Comparison of ENCODE assay signal across 8 cellular contexts in genomic region chr12:46268349-46268616, GRCh38. TPM values are rescaled to one million over a fixed set of nuclear protein-coding genes. Genes with fewer than 3 reads are reported as not detected.
DNase-seq lines count a peak whose midpoint lies in the region; ATAC-seq and TF ChIP-seq lines count a peak whose summit lies in the region.

No MANE protein-coding gene starts in this region.

- peak overlapping the region; percentile 87 for H2AFZ ChIP-seq in mammary epithelial cell (ENCODE audit: low read depth, low read length)

- H3K27me3 ChIP-seq in HAP-1 (ENCODE audit: low read depth): no peaks in the 10 kb centered on the region
- H3K27me3 ChIP-seq in mammary epithelial cell (ENCODE audit: insufficient read depth, low read length): no peaks in the 10 kb centered on the region

- no peak for DNase-seq in AG09309 (ENCODE audit: low read depth)
- no peak for DNase-seq in HAP-1 (ENCODE audit: low spot score in 2 of 2)
- peak; percentile 61 for DNase-seq in mammary epithelial cell
- DNase-seq in H4 (ENCODE audit: low spot score): no peak

- dilution Hi-C loops in mammary epithelial cell (cut with HindIII; ENCODE audit: low sequenced_read_pairs): no loop called here

- H3K36me3 ChIP-seq in HAP-1 (replicated peaks) (no peaks in the 10 kb centered on the region), mammary epithelial cell (ENCODE audit: insufficient read depth, low read length) (no peaks in the 10 kb centered on the region), mesodermal cell (ENCODE audit: control insufficient read depth, insufficient read depth, low read length) (peaks cover 4% of the 10 kb centered on the region)

- H3K4me3 ChIP-seq in AG09309 (ENCODE audit: control insufficient read depth, low read depth, low read length) (peak overlapping the region; percentile 81), HAP-1 (peak overlapping the region; percentile 73), mammary epithelial cell (replicated peaks in 1 of 3; ENCODE audit: insufficient read depth in 1 of 3, low read depth in 2 of 3, low read length in 3 of 3) (peak overlapping the region; percentile 51 to 97 (median 95)), mesodermal cell (ENCODE audit: extremely low read depth, insufficient read depth, low read length, poor library complexity, severe bottlenecking) (peak overlapping the region; percentile 89)

- peak overlapping the region; percentile 100 for H3K9ac ChIP-seq in mammary epithelial cell (ENCODE audit: insufficient read depth, low read length)

- in situ Hi-C loops in HAP-1 (cut with MboI; ENCODE audit: low sequenced_read_pairs) (loop anchor here (25.0 kb wide), 1 partner anchor 281 kb away; the partner anchor contains the start of gene SCAF11), mammary epithelial cell (cut with MboI; ENCODE audit: low sequenced_read_pairs in 2 of 2) (loop anchor here in 1 of 2 donors (10.0 to 25.0 kb wide), 2 partner anchors 87 to 294 kb away; no protein-coding TSS in a partner anchor)

- ATAC-seq in GM19351 (IDR thresholded peaks at IDR 0.05; ENCODE audit: unreplicated experiment) (no peak), GM19452 (IDR thresholded peaks at IDR 0.05; ENCODE audit: unreplicated experiment) (no peak), GM18870 (IDR thresholded peaks at IDR 0.05; ENCODE audit: unreplicated experiment) (no peak)

- CTCF ChIA-PET in mammary epithelial cell (lab: Charles Lee; ENCODE audit: low non-redundant PET): interaction anchor here (0.6 kb wide), 1 partner anchor 288 kb away, joined by 5 read pairs; no protein-coding TSS in a partner anchor

- 0% methylated on average over 7 of the region's 16 CpGs for WGBS in mammary epithelial cell (ENCODE audit: low coverage, missing lambda C conversion rate)
- 0% methylated on average over 6 to 14 of the region's 16 CpGs for WGBS in mesodermal cell (ENCODE audit: insufficient coverage in 2 of 2), 2 experiments

- peaks cover 37% of the 10 kb centered on the region for H3K4me1 ChIP-seq in HAP-1
- H3K4me1 ChIP-seq in mammary epithelial cell (ENCODE audit: insufficient read depth, low read length): peaks cover 37% of the 10 kb centered on the region
- H3K4me1 ChIP-seq in mesodermal cell (ENCODE audit: control insufficient read depth, insufficient read depth, low read length, poor library complexity, severe bottlenecking): peaks cover 13% of the 10 kb centered on the region

- no peaks in the 10 kb centered on the region for H3K9me3 ChIP-seq in HAP-1
- no peaks in the 10 kb centered on the region for H3K9me3 ChIP-seq in mammary epithelial cell (replicated peaks; ENCODE audit: insufficient read depth, low read length)
- H3K9me3 ChIP-seq in mesodermal cell (ENCODE audit: control insufficient read depth, low read length): no peaks in the 10 kb centered on the region

- TF ChIP-seq CTCF in AG09309 (IDR thresholded peaks at IDR 0.05; ENCODE audit: control insufficient read depth, insufficient read depth, low read depth, low read length, missing control alignments) (no peak), mammary epithelial cell (conservative IDR thresholded peaks at IDR 0.05 in 1 of 2, IDR thresholded peaks at IDR 0.05 in 1 of 2; ENCODE audit: extremely low read depth in 1 of 2, insufficient read depth in 1 of 2, low read depth in 1 of 2, low read length in 2 of 2) (no peak)

- H4K20me1 ChIP-seq in mammary epithelial cell (ENCODE audit: insufficient read depth, low read length): peaks cover 10% of the 10 kb centered on the region

- intact Hi-C loops in mammary epithelial cell (cut with micrococcal nuclease): loop anchor here (2.0 to 5.0 kb wide), 8 partner anchors 89 to 714 kb away; partner anchors contain the start of gene SCAF11

- H3K27ac ChIP-seq in mammary epithelial cell (ENCODE audit: insufficient read depth, low read depth, low read length): peak overlapping the region; percentile 96
- peak overlapping the region; percentile 77 for H3K27ac ChIP-seq in mesodermal cell (ENCODE audit: low read depth, low read length, severe bottlenecking)

- BruUV-seq in mammary epithelial cell (replicated peaks; lab: Mats Ljungman, UMichigan): no TSS peak

- H3K79me2 ChIP-seq in mammary epithelial cell (ENCODE audit: insufficient read depth, low read length): peaks cover 58% of the 10 kb centered on the region

- H3K4me2 ChIP-seq in mammary epithelial cell (ENCODE audit: insufficient read depth, low read depth, low read length): peak overlapping the region; percentile 99

RNA-seq across cellular contexts. Expression of gene SLC38A1, which starts 0.6 kb away (rescaled TPM):
- 100 to 1,000 TPM; 208 to 360 TPM for total RNA-seq in mammary epithelial cell
- 106 TPM for polyA plus RNA-seq in mammary epithelial cell
- polyA minus RNA-seq in mammary epithelial cell: 301 TPM
- polyA plus RNA-seq in mesodermal cell (2013, experiment 1 of 2): 66.4 TPM
- polyA plus RNA-seq in mesodermal cell (2013, experiment 2 of 2): 62.8 TPM
- 75.5 and 111 TPM in 2 replicates for total RNA-seq in H4 (2014; rRNA removed; shearing (Covaris generic))
